In the genomic region with DNA sequence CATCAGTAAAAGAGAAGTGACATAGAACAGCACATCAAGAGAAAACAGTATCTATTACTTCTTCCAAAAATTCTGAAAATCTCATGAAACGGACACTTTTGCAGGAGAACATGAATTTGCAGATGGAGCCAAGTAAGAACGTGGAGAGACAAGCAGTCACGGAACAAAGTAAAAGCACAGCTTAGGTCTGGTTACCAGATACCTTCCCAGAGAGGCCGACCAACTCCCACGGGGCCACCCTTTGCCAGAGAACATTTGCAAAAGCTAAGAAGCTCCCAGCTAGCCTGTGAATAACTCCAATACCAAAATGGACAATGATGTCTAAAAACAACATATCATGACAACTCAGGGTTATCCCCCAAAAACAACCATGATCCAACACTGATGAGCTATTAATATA, we compare ENCODE assay signal across 20 cellular contexts. TPM values are rescaled to one million over a fixed set of nuclear protein-coding genes. Genes with fewer than 3 reads are reported as not detected.
DNase-seq lines count a peak whose midpoint lies in the region; ATAC-seq, FAIRE-seq and TF ChIP-seq lines count a peak whose summit lies in the region.
"Had no signal": no experiment of that assay in that cellular context is flagged by ENCODE, and none has a peak within 500 bp of the region (broad histone marks: within the 10 kb centered on the region; RNA-seq: fewer than 3 reads in every experiment).

No MANE protein-coding gene starts in this region.

- FAIRE-seq in HepG2 (lab: Jason Lieb, UNC): peak; percentile 30
- FAIRE-seq: D721Med had no signal

- H3K27me3 ChIP-seq in HepG2 (ENCODE audit: control insufficient read depth in 1 of 2, insufficient read depth in 2 of 2, low read length in 2 of 2) (no peaks in the 10 kb centered on the region), right lobe of liver (no peaks in the 10 kb centered on the region), upper lobe of right lung (no peaks in the 10 kb centered on the region)

- H2AFZ ChIP-seq in HepG2 (ENCODE audit: low read length): no peak overlapping the region

- CTCF ChIA-PET in HepG2 (lab: Yijun Ruan, JAX; ENCODE audit: low intra/inter-chr PET ratio, low total read pairs): no interaction called here

- H3K27ac ChIP-seq in HepG2 (ENCODE audit: extremely low read length, insufficient read depth, low read length): no peak overlapping the region
- no peak overlapping the region for H3K27ac ChIP-seq in right lobe of liver
- no peak overlapping the region for H3K27ac ChIP-seq in upper lobe of right lung
- H3K27ac ChIP-seq: C4-2B had no signal

- no peak overlapping the region for H3K4me2 ChIP-seq in HepG2 (ENCODE audit: low read depth, low read length)

- peaks cover 3% of the 10 kb centered on the region for H3K4me1 Mint-ChIP-seq in T-helper 17 cell

- no TSS peak for BruUV-seq in HepG2 (replicated peaks; lab: Mats Ljungman, UMichigan)

- in situ Hi-C loops in HepG2 (cut with HindIII; ENCODE audit: extremely low pct_ligation_motif_present, low pct_unique_long_range_greater_than_20kb): no loop called here

- no peak for TF ChIP-seq CTCF in HepG2 (CRISPR knock-in tag; IDR thresholded peaks at IDR 0.05)
- TF ChIP-seq CTCF in right lobe of liver (IDR thresholded peaks at IDR 0.05): no peak
- TF ChIP-seq CTCF in upper lobe of right lung (IDR thresholded peaks at IDR 0.05): no peak

- no peaks in the 10 kb centered on the region for H3K79me2 ChIP-seq in HepG2 (ENCODE audit: insufficient read depth, low read length)

- no peak overlapping the region for H3K4me3 Mint-ChIP-seq in T-helper 17 cell
- H3K4me3 Mint-ChIP-seq: HFFc6 had no signal

- no peak for TF ChIP-seq EP300 in HepG2 (IDR thresholded peaks at IDR 0.05; ENCODE audit: low read depth in 2 of 2, low read length in 2 of 2)
- no peak for TF ChIP-seq EP300 in HepG2 (CRISPR knock-in tag; IDR thresholded peaks at IDR 0.05; ENCODE audit: borderline replicate concordance)

- H3K4me3 ChIP-seq in HepG2 (replicated peaks in 1 of 3; ENCODE audit: insufficient read depth in 1 of 3, low read depth in 2 of 3, low read length in 3 of 3) (no peak overlapping the region), right lobe of liver (no peak overlapping the region), upper lobe of right lung (no peak overlapping the region)

- H3K4me1 ChIP-seq in HepG2 (ENCODE audit: insufficient read depth, low read length): no peaks in the 10 kb centered on the region
- H3K4me1 ChIP-seq in right lobe of liver: no peaks in the 10 kb centered on the region
- no peaks in the 10 kb centered on the region for H3K4me1 ChIP-seq in upper lobe of right lung

- peaks cover 12% of the 10 kb centered on the region for H3K36me3 Mint-ChIP-seq in T-helper 17 cell (ENCODE audit: low read depth)

- no peak for TF ChIP-seq RAD21 in HepG2 (CRISPR knock-in tag; IDR thresholded peaks at IDR 0.05)

- no peak for DNase-seq in HepG2 (ENCODE audit: low spot score)
- DNase-seq in right lobe of liver: no peak
- no peak for DNase-seq in T-helper 17 cell
- peak; percentile 24 for DNase-seq in left kidney (ENCODE audit: low read depth, low spot score)
- peak; percentile 15 for DNase-seq in upper lobe of right lung
- DNase-seq in stimulated activated CD8-positive, alpha-beta memory T cell treated with anti-CD3 and anti-CD28 coated beads, Interleukin-4, amount 100 ng/mL, for 48 hours: no peak
- DNase-seq in activated CD4-positive, alpha-beta T cell treated with anti-CD3 and anti-CD28 coated beads, Interleukin-2, amount 50 U/mL, for 48 hours: no peak
- no peak for DNase-seq in OCI-M1 (lab: John Stamatoyannopoulos, UW)
- DNase-seq: DMS79 treated with DMSO at 0.1 percent for 48 hours; H7; HFFc6; MM.1S; NCI-H1092; NCI-H446; NCI-H526 treated with DMSO at 0.1 percent for 48 hours; NK-92 treated with Interleukin-12 subunit alpha and Interleukin-12 subunit beta, amount 100 ng/mL, for 24 hours; Right ventricle myocardium superior; SW 1271 had no signal

- TF ChIP-seq POLR2A in HepG2 (IDR thresholded peaks at IDR 0.05; ENCODE audit: insufficient read depth in 1 of 2, low read depth in 2 of 2, low read length in 2 of 2) (no peak), right lobe of liver (IDR thresholded peaks at IDR 0.05) (no peak)

- POLR2A ChIA-PET in HepG2 (lab: Yijun Ruan, JAX): interaction anchor here (0.8 to 3.0 kb wide), 2 partner anchors 8 to 12 kb away, joined by 3 to 10 read pairs; no protein-coding TSS in a partner anchor

- H3K36me3 ChIP-seq in HepG2 (replicated peaks in 1 of 2; ENCODE audit: control insufficient read depth in 1 of 2, insufficient read depth in 2 of 2, low read length in 2 of 2) (peaks cover 29 to 74% of the 10 kb centered on the region in 2 experiments), right lobe of liver (peaks cover 0 to 26% (median 6%) of the 10 kb centered on the region in 4 donors), upper lobe of right lung (peaks cover 77% of the 10 kb centered on the region)

- H4K20me1 ChIP-seq in HepG2 (ENCODE audit: insufficient read depth, low read length): no peaks in the 10 kb centered on the region

- intact Hi-C loops in HepG2 (cut with micrococcal nuclease; ENCODE audit: unreplicated experiment) (loop anchor here (1.0 to 5.0 kb wide), 2 partner anchors 46 to 90 kb away; partner anchors contain the start of gene STK25), right lobe of liver (cut with DNase I) (no loop called here), upper lobe of right lung (cut with DNase I) (no loop called here)

- peak overlapping the region; percentile 92 for H3K27ac Mint-ChIP-seq in T-helper 17 cell

- H3K27me3 Mint-ChIP-seq in T-helper 17 cell: no peaks in the 10 kb centered on the region

- H3K9me3 ChIP-seq in HepG2 (ENCODE audit: low read length) (no peaks in the 10 kb centered on the region), right lobe of liver (no peaks in the 10 kb centered on the region), T-helper 17 cell (ENCODE audit: control insufficient read depth, low read length, poor library complexity, severe bottlenecking) (no peaks in the 10 kb centered on the region), upper lobe of right lung (no peaks in the 10 kb centered on the region)

- H3K9ac ChIP-seq in HepG2 (ENCODE audit: insufficient read depth, low read depth, low read length): no peak overlapping the region

- ATAC-seq in HepG2 (no peak), right lobe of liver (no peak), T-helper 17 cell (no peak), upper lobe of right lung (no peak)

- WGBS in HepG2 (ENCODE audit: low lambda C conversion rate): 72% methylated on average over 5 of the region's 5 CpGs
- 25% methylated on average over 2 of the region's 5 CpGs for WGBS in right lobe of liver (ENCODE audit: insufficient coverage, low coverage, low lambda C conversion rate, missing lambda C conversion rate)

RNA-seq across cellular contexts. Expression of gene THAP4, which starts 38.9 kb away (rescaled TPM):
- total RNA-seq in HepG2 (2016; rRNA removed; fragmentation: Illumina TruSeq; extraction: Trizol) (68.2 and 75.7 TPM in 2 replicates), right lobe of liver (10 to 100 TPM; 22.1 to 39.2 (median 25.0) TPM), T-helper 17 cell (10 to 100 TPM; 28.0 to 36.9 TPM), upper lobe of right lung (46.1 TPM)
- total RNA-seq in HepG2 (2016; cell fraction: cytosol; rRNA removed; fragmentation: Illumina TruSeq; extraction: Trizol; ENCODE audit: low read depth): 133 and 143 TPM in 2 replicates
- 59.6 and 76.6 TPM in 2 replicates for total RNA-seq in HepG2 (2016; cell fraction: insoluble cytoplasmic fraction; rRNA removed; fragmentation: Illumina TruSeq; extraction: Trizol)
- total RNA-seq in HepG2 (2016; cell fraction: membrane; rRNA removed; fragmentation: Illumina TruSeq; extraction: Trizol): 167 and 184 TPM in 2 replicates
- 30.7 and 35.8 TPM in 2 replicates for total RNA-seq in HepG2 (2016; cell fraction: nucleus; rRNA removed; fragmentation: Illumina TruSeq; extraction: Trizol)
- 59.7 and 70.2 TPM in 2 replicates for polyA plus RNA-seq in HepG2 (2011; rRNA removed)
- polyA plus RNA-seq in HepG2 (2011; cell fraction: cytosol; rRNA removed): 54.6 and 83.4 TPM in 2 replicates
- 44.5 and 45.2 TPM in 2 replicates for polyA plus RNA-seq in HepG2 (2011; cell fraction: nucleus; rRNA removed)
- polyA plus RNA-seq in HepG2 (2012): 52.8 and 71.5 TPM in 2 replicates
- 151 and 156 TPM in 2 replicates for polyA plus RNA-seq in HepG2 (2016; cell fraction: cytosol; fragmentation: Illumina TruSeq; extraction: Trizol; ENCODE audit: low read depth)
- polyA plus RNA-seq in HepG2 (2016; cell fraction: insoluble cytoplasmic fraction; fragmentation: Illumina TruSeq; extraction: Trizol; ENCODE audit: low read depth): 70.7 and 84.7 TPM in 2 replicates
- polyA plus RNA-seq in HepG2 (2016; cell fraction: membrane; fragmentation: Illumina TruSeq; extraction: Trizol; ENCODE audit: low read depth): 183 and 195 TPM in 2 replicates
- polyA plus RNA-seq in HepG2 (2016; cell fraction: nucleus; fragmentation: Illumina TruSeq; extraction: Trizol; ENCODE audit: insufficient read depth, low read depth): 54.6 and 58.8 TPM in 2 replicates
- polyA minus RNA-seq in HepG2 (2011; rRNA and poly(A)+ RNA removed; ENCODE audit: low replicate concordance): 38.3 and 105 TPM in 2 replicates
- 40.5 and 45.2 TPM in 2 replicates for polyA minus RNA-seq in HepG2 (2011; cell fraction: cytosol; rRNA and poly(A)+ RNA removed)
- polyA minus RNA-seq in HepG2 (2011; cell fraction: nucleus; rRNA and poly(A)+ RNA removed): 18.9 and 20.6 TPM in 2 replicates

RNA-seq across cellular contexts. Expression of gene ATG4B, which starts 39.4 kb away (rescaled TPM):
- 95.5 and 96.3 TPM in 2 replicates for total RNA-seq in HepG2 (2016; rRNA removed; fragmentation: Illumina TruSeq; extraction: Trizol)
- total RNA-seq in HepG2 (2016; cell fraction: cytosol; rRNA removed; fragmentation: Illumina TruSeq; extraction: Trizol; ENCODE audit: low read depth): 36.7 and 38.3 TPM in 2 replicates
- 89.4 and 100 TPM in 2 replicates for total RNA-seq in HepG2 (2016; cell fraction: insoluble cytoplasmic fraction; rRNA removed; fragmentation: Illumina TruSeq; extraction: Trizol)
- total RNA-seq in HepG2 (2016; cell fraction: membrane; rRNA removed; fragmentation: Illumina TruSeq; extraction: Trizol): 29.3 and 29.5 TPM in 2 replicates
- total RNA-seq in HepG2 (2016; cell fraction: nucleus; rRNA removed; fragmentation: Illumina TruSeq; extraction: Trizol): 81.6 and 83.5 TPM in 2 replicates
- 239 and 300 TPM in 2 replicates for polyA plus RNA-seq in HepG2 (2011; rRNA removed)
- 143 and 145 TPM in 2 replicates for polyA plus RNA-seq in HepG2 (2011; cell fraction: cytosol; rRNA removed)
- 1,044 and 1,316 TPM in 2 replicates for polyA plus RNA-seq in HepG2 (2011; cell fraction: nucleus; rRNA removed)
- 190 and 212 TPM in 2 replicates for polyA plus RNA-seq in HepG2 (2012)
- 14.7 and 15.7 TPM in 2 replicates for polyA plus RNA-seq in HepG2 (2016; cell fraction: cytosol; fragmentation: Illumina TruSeq; extraction: Trizol; ENCODE audit: low read depth)
- polyA plus RNA-seq in HepG2 (2016; cell fraction: insoluble cytoplasmic fraction; fragmentation: Illumina TruSeq; extraction: Trizol; ENCODE audit: low read depth): 75.1 and 104 TPM in 2 replicates
- polyA plus RNA-seq in HepG2 (2016; cell fraction: membrane; fragmentation: Illumina TruSeq; extraction: Trizol; ENCODE audit: low read depth): 19.2 and 21.6 TPM in 2 replicates
- 244 TPM in 2 replicates for polyA plus RNA-seq in HepG2 (2016; cell fraction: nucleus; fragmentation: Illumina TruSeq; extraction: Trizol; ENCODE audit: insufficient read depth, low read depth)
- polyA minus RNA-seq in HepG2 (2011; rRNA and poly(A)+ RNA removed; ENCODE audit: low replicate concordance): 85.8 and 275 TPM in 2 replicates
- 75.1 and 78.1 TPM in 2 replicates for polyA minus RNA-seq in HepG2 (2011; cell fraction: cytosol; rRNA and poly(A)+ RNA removed)
- 203 and 244 TPM in 2 replicates for polyA minus RNA-seq in HepG2 (2011; cell fraction: nucleus; rRNA and poly(A)+ RNA removed)
- total RNA-seq in right lobe of liver: 10 to 100 TPM; 20.6 to 49.8 (median 39.3) TPM
- 100 to 1,000 TPM; 104 to 119 TPM for total RNA-seq in T-helper 17 cell
- total RNA-seq in upper lobe of right lung: 72.0 TPM

RNA-seq across cellular contexts. Expression of gene BOK, which starts 39.5 kb away (rescaled TPM):
- total RNA-seq in HepG2 (2016; rRNA removed; fragmentation: Illumina TruSeq; extraction: Trizol) (30.2 and 35.5 TPM in 2 replicates), right lobe of liver (100 to 1,000 TPM in 3 of 6 experiments, 10 to 100 TPM in 3; 50.1 to 119 (median 90.5) TPM), T-helper 17 cell (not detected), upper lobe of right lung (56.4 TPM)
- 22.2 and 23.9 TPM in 2 replicates for total RNA-seq in HepG2 (2016; cell fraction: cytosol; rRNA removed; fragmentation: Illumina TruSeq; extraction: Trizol; ENCODE audit: low read depth)
- total RNA-seq in HepG2 (2016; cell fraction: insoluble cytoplasmic fraction; rRNA removed; fragmentation: Illumina TruSeq; extraction: Trizol): 28.1 and 36.4 TPM in 2 replicates
- 58.8 and 67.3 TPM in 2 replicates for total RNA-seq in HepG2 (2016; cell fraction: membrane; rRNA removed; fragmentation: Illumina TruSeq; extraction: Trizol)
- 18.8 and 20.8 TPM in 2 replicates for total RNA-seq in HepG2 (2016; cell fraction: nucleus; rRNA removed; fragmentation: Illumina TruSeq; extraction: Trizol)
- 39.2 and 58.1 TPM in 2 replicates for polyA plus RNA-seq in HepG2 (2011; rRNA removed)
- 49.3 and 71.9 TPM in 2 replicates for polyA plus RNA-seq in HepG2 (2011; cell fraction: cytosol; rRNA removed)
- polyA plus RNA-seq in HepG2 (2011; cell fraction: nucleus; rRNA removed): 101 and 104 TPM in 2 replicates
- polyA plus RNA-seq in HepG2 (2012): 43.9 and 55.3 TPM in 2 replicates
- 28.1 and 33.7 TPM in 2 replicates for polyA plus RNA-seq in HepG2 (2016; cell fraction: cytosol; fragmentation: Illumina TruSeq; extraction: Trizol; ENCODE audit: low read depth)
- 37.9 and 46.1 TPM in 2 replicates for polyA plus RNA-seq in HepG2 (2016; cell fraction: insoluble cytoplasmic fraction; fragmentation: Illumina TruSeq; extraction: Trizol; ENCODE audit: low read depth)
- 64.2 and 66.8 TPM in 2 replicates for polyA plus RNA-seq in HepG2 (2016; cell fraction: membrane; fragmentation: Illumina TruSeq; extraction: Trizol; ENCODE audit: low read depth)
- polyA plus RNA-seq in HepG2 (2016; cell fraction: nucleus; fragmentation: Illumina TruSeq; extraction: Trizol; ENCODE audit: insufficient read depth, low read depth): 41.2 and 42.5 TPM in 2 replicates
- polyA minus RNA-seq in HepG2 (2011; rRNA and poly(A)+ RNA removed; ENCODE audit: low replicate concordance): 10.1 and 74.6 TPM in 2 replicates
- 39.7 and 41.5 TPM in 2 replicates for polyA minus RNA-seq in HepG2 (2011; cell fraction: cytosol; rRNA and poly(A)+ RNA removed)
- 9.9 and 12.7 TPM in 2 replicates for polyA minus RNA-seq in HepG2 (2011; cell fraction: nucleus; rRNA and poly(A)+ RNA removed)

Comparison
In these comparisons a context has a peak if more than half of its experiments do, and no peak if none do; other contexts are left out.
1. DNase-seq: peak in left kidney (single experiment) and upper lobe of right lung (single experiment); none in HepG2 (single experiment), right lobe of liver (0 of 3), T-helper 17 cell (0 of 3), stimulated activated CD8-positive, alpha-beta memory T cell treated with anti-CD3 and anti-CD28 coated beads, Interleukin-4, amount 100 ng/mL, for 48 hours (single experiment), activated CD4-positive, alpha-beta T cell treated with anti-CD3 and anti-CD28 coated beads, Interleukin-2, amount 50 U/mL, for 48 hours (0 of 2) and OCI-M1 (single experiment).
2. RNA of gene BOK, which starts 39.5 kb away (total RNA-seq): 50.1 to 119 TPM in right lobe of liver, 56.4 TPM in upper lobe of right lung (single experiment) and 18.8 to 67.3 TPM in HepG2; not detected in T-helper 17 cell; every median in the first group is over 10 times any median in the second.